ENCODE assay signal across 19 cellular contexts in genomic region chr10:69577268-69578232, GRCh38. TPM values are rescaled to one million over a fixed set of nuclear protein-coding genes. Genes with fewer than 3 reads are reported as not detected.
DNase-seq lines count a peak whose midpoint lies in the region; ATAC-seq and TF ChIP-seq lines count a peak whose summit lies in the region.
"Had no signal": no experiment of that assay in that cellular context is flagged by ENCODE, and none has a peak within 500 bp of the region (broad histone marks: within the 10 kb centered on the region; RNA-seq: fewer than 3 reads in every experiment).

No MANE protein-coding gene starts in this region.

- H2BK15ac ChIP-seq in neuronal stem cell (ENCODE audit: low read length), result peak overlapping the region; percentile 20

- H3K9me3 ChIP-seq in endodermal cell (ENCODE audit: control insufficient read depth, low read length), result no peaks in the 10 kb centered on the region
- peaks cover 0 to 1% of the 10 kb centered on the region in 2 donors for H3K9me3 ChIP-seq in neuronal stem cell (replicated peaks in 1 of 2; ENCODE audit: control insufficient read depth in 2 of 2, insufficient read depth in 1 of 2, low read depth in 1 of 2, low read length in 2 of 2)
- H3K9me3 ChIP-seq: HAP-1 had no signal

- H3K27ac Mint-ChIP-seq in endodermal cell, result no peak overlapping the region

- no peak overlapping the region for H3K4ac ChIP-seq in neuronal stem cell (ENCODE audit: low read length)

- no peak overlapping the region for H2BK12ac ChIP-seq in neuronal stem cell (ENCODE audit: low read length)

- no peak overlapping the region for H2BK5ac ChIP-seq in neuronal stem cell (ENCODE audit: low read length)

- TF ChIP-seq CTCF in endodermal cell (conservative IDR thresholded peaks at IDR 0.05), result no peak

- 0 to 2% methylated on average over 9 to 51 of the region's 51 CpGs for WGBS in endodermal cell (ENCODE audit: insufficient coverage in 1 of 2, insufficient read length in 1 of 2), 2 experiments
- WGBS in neuronal stem cell (ENCODE audit: extremely low coverage in 2 of 2, insufficient read length in 2 of 2, insufficient replicate concordance in 1 of 2), 2 donors, result no CpG with 5 or more reads among the region's 51 CpGs

- DNase-seq in NCI-H524 (lab: John Stamatoyannopoulos, UW) (peak; percentile 42 to 57), NCI-H524 treated with DMSO at 0.1 percent for 48 hours (lab: John Stamatoyannopoulos, UW) (no peak), NCI-H1694 treated with DMSO at 0.1 percent for 48 hours (lab: John Stamatoyannopoulos, UW) (peak; percentile 55), endodermal cell (peak; percentile 60), neuronal stem cell (ENCODE audit: low spot score) (no peak)
- DNase-seq: activated CD4-positive, alpha-beta T cell treated with anti-CD3 and anti-CD28 coated beads for 48 hours; activated naive CD4-positive, alpha-beta T cell treated with Interleukin-2 at 50 U/mL for 16 hours; CD8-positive, alpha-beta memory T cell; NCI-H2081 treated with DMSO at 0.1 percent for 48 hours; SIG-M5 had no signal

- H4K91ac ChIP-seq in neuronal stem cell (ENCODE audit: low read depth, low read length, poor library complexity), result no peak overlapping the region

- H2AK5ac ChIP-seq in neuronal stem cell (ENCODE audit: low read depth, low read length), result peak overlapping the region; percentile 65

- H3K36me3 ChIP-seq in endodermal cell (ENCODE audit: control insufficient read depth, insufficient read depth, low read length), result no peaks in the 10 kb centered on the region
- H3K36me3 ChIP-seq in neuronal stem cell (replicated peaks in 1 of 2; ENCODE audit: control insufficient read depth in 2 of 2, insufficient read depth in 2 of 2, low read length in 2 of 2), result no peaks in the 10 kb centered on the region
- H3K36me3 ChIP-seq: HAP-1 had no signal

- no peak overlapping the region for H2BK120ac ChIP-seq in neuronal stem cell (ENCODE audit: low read depth, low read length)

- H3K23ac ChIP-seq in neuronal stem cell (ENCODE audit: low read depth, low read length, poor library complexity), result no peak overlapping the region

- H3K4me3 Mint-ChIP-seq in endodermal cell, result peak overlapping the region; percentile 16
- H3K4me3 Mint-ChIP-seq: CD8-positive, alpha-beta memory T cell had no signal

- no peak overlapping the region for H3K4me2 ChIP-seq in neuronal stem cell (ENCODE audit: insufficient read depth, low read length, poor library complexity, severe bottlenecking)

- no peak overlapping the region for H2AFZ ChIP-seq in neuronal stem cell (ENCODE audit: low read length)

- no peak overlapping the region for H3K9ac ChIP-seq in endodermal cell (ENCODE audit: extremely low read depth, low read length, poor library complexity, severe bottlenecking)
- no peak overlapping the region for H3K9ac ChIP-seq in neuronal stem cell (ENCODE audit: low read depth, low read length, poor library complexity)

- no peak overlapping the region for H3K14ac ChIP-seq in neuronal stem cell (ENCODE audit: low read length)

- H3K27me3 Mint-ChIP-seq in endodermal cell (ENCODE audit: insufficient read depth), result peaks cover 97% of the 10 kb centered on the region

- no peaks in the 10 kb centered on the region for H3K36me3 Mint-ChIP-seq in endodermal cell (ENCODE audit: low read depth)
- H3K36me3 Mint-ChIP-seq: CD8-positive, alpha-beta memory T cell had no signal

- no peak overlapping the region for H3K18ac ChIP-seq in neuronal stem cell (ENCODE audit: low read length)

- H3K4me3 ChIP-seq in endodermal cell (ENCODE audit: low read length) (no peak overlapping the region), neuronal stem cell (ENCODE audit: low read length in 2 of 2) (no peak overlapping the region)
- H3K4me3 ChIP-seq: HAP-1 had no signal

- H3K27ac ChIP-seq in endodermal cell (ENCODE audit: low read depth, low read length) (no peak overlapping the region), neuronal stem cell (replicated peaks; ENCODE audit: low read length) (no peak overlapping the region)
- H3K27ac ChIP-seq: epithelial cell of prostate had no signal

- H3K4me1 ChIP-seq in endodermal cell (ENCODE audit: control insufficient read depth, insufficient read depth, low read length) (no peaks in the 10 kb centered on the region), neuronal stem cell (ENCODE audit: control insufficient read depth in 2 of 2, insufficient read depth in 1 of 2, low read depth in 1 of 2, low read length in 2 of 2) (peaks cover 14 to 19% of the 10 kb centered on the region in 2 donors)
- H3K4me1 ChIP-seq: HAP-1 had no signal

- ATAC-seq in HG03521 (IDR thresholded peaks at IDR 0.05; ENCODE audit: unreplicated experiment) (no peak), esophagus mucosa (no peak), HG02623 (IDR thresholded peaks at IDR 0.05; ENCODE audit: unreplicated experiment) (no peak)

- H3K4me1 Mint-ChIP-seq in endodermal cell, result peaks cover 30% of the 10 kb centered on the region

- peaks cover 99% of the 10 kb centered on the region for H3K27me3 ChIP-seq in endodermal cell (ENCODE audit: control insufficient read depth, insufficient read depth, low read length, poor library complexity, severe bottlenecking)
- peaks cover 46 to 89% (median 86%) of the 10 kb centered on the region in 3 experiments for H3K27me3 ChIP-seq in neuronal stem cell (ENCODE audit: control insufficient read depth in 3 of 3, insufficient read depth in 3 of 3, low read depth in 1 of 3, low read length in 3 of 3)

- H3K9me3 Mint-ChIP-seq in endodermal cell, result no peaks in the 10 kb centered on the region
- H3K9me3 Mint-ChIP-seq: CD8-positive, alpha-beta memory T cell had no signal

- no peak overlapping the region for H4K8ac ChIP-seq in neuronal stem cell (ENCODE audit: low read depth, low read length)

- H3K79me1 ChIP-seq in neuronal stem cell (ENCODE audit: low read depth, low read length), result no peaks in the 10 kb centered on the region

RNA-seq across cellular contexts. Expression of gene NEUROG3, which starts 4.3 kb away (rescaled TPM):
- total RNA-seq in endodermal cell, result not detected
- not detected for polyA plus RNA-seq in endodermal cell (2013, experiment 1 of 2)
- 0.25 TPM for polyA plus RNA-seq in endodermal cell (2013, experiment 2 of 2)
- polyA plus RNA-seq in neuronal stem cell (2013, experiment 1 of 2), result not detected
- not detected for polyA plus RNA-seq in neuronal stem cell (2013, experiment 2 of 2)
- not detected for total RNA-seq in esophagus mucosa
- total RNA-seq: astrocyte; CD8-positive, alpha-beta memory T cell; G401; kidney epithelial cell; urinary bladder had no signal
- polyA plus RNA-seq: urinary bladder had no signal

RNA-seq across cellular contexts. Expression of gene FAM241B, which starts 52.5 kb away (rescaled TPM):
- total RNA-seq in endodermal cell, result 10 to 100 TPM; 27.1 to 42.0 TPM
- 12.0 TPM for polyA plus RNA-seq in endodermal cell (2013, experiment 1 of 2)
- polyA plus RNA-seq in endodermal cell (2013, experiment 2 of 2), result 10.8 TPM
- polyA plus RNA-seq in neuronal stem cell (2013, experiment 1 of 2), result 21.0 TPM
- 22.3 TPM for polyA plus RNA-seq in neuronal stem cell (2013, experiment 2 of 2)
- 2.9 TPM for total RNA-seq in esophagus mucosa
- total RNA-seq: urinary bladder had no signal

Comparison
In these comparisons a context has a peak if more than half of its experiments do, and no peak if none do; other contexts are left out.
1. DNase-seq: peak in NCI-H524 (2 of 2), NCI-H1694 treated with DMSO at 0.1 percent for 48 hours (single experiment) and endodermal cell (single experiment); none in NCI-H524 treated with DMSO at 0.1 percent for 48 hours (single experiment) and neuronal stem cell (single experiment).